In the genomic region with DNA sequence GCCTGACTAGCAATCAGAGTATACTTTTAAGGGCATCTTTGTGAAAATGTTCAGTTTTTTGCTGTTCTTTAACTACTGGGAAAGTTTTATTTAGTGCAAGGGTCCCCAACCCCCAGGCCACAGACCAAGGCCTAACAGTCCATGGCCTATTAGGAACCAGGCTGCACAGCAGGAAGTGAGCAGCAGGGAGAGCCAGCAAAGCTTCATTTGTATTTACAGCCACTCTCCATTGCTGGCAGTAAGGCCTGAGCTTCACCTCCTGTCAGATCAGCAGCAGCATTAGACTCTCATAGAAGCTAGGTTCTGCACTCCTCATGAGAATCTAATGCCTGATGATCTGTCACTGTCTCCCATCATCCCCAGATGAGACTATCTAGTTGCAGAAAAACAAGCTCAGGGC, we compare ENCODE assay signal across 22 cellular contexts. TPM values are rescaled to one million over a fixed set of nuclear protein-coding genes. Genes with fewer than 3 reads are reported as not detected.
DNase-seq lines count a peak whose midpoint lies in the region; ATAC-seq, FAIRE-seq and TF ChIP-seq lines count a peak whose summit lies in the region.
"Had no signal": no experiment of that assay in that cellular context is flagged by ENCODE, and none has a peak within 500 bp of the region (broad histone marks: within the 10 kb centered on the region; RNA-seq: fewer than 3 reads in every experiment).

No MANE protein-coding gene starts in this region.

- H4K20me1 ChIP-seq in DND-41 (ENCODE audit: insufficient read depth, low read length) (no peaks in the 10 kb centered on the region), K562 (replicated peaks; ENCODE audit: control insufficient read depth, insufficient read depth, low read length) (no peaks in the 10 kb centered on the region), PC-9 (ENCODE audit: insufficient read depth) (no peaks in the 10 kb centered on the region)

- H3K9me3 ChIP-seq in DND-41 (ENCODE audit: insufficient read depth, low read length, severe bottlenecking) (no peaks in the 10 kb centered on the region), K562 (replicated peaks; ENCODE audit: control insufficient read depth, insufficient read depth, low read depth, low read length) (no peaks in the 10 kb centered on the region), PC-9 (ENCODE audit: insufficient read depth, low read depth) (no peaks in the 10 kb centered on the region)
- H3K9me3 ChIP-seq: Peyer's patch, SK-N-SH had no signal

- POLR2A ChIA-PET in K562 (lab: Yijun Ruan, JAX) = interaction anchor here (1.0 to 1.4 kb wide), 3 partner anchors 8 to 15 kb away, joined by 3 to 6 read pairs (median 4); no protein-coding TSS in a partner anchor
- POLR2A ChIA-PET in PC-9 (lab: Charles Lee; ENCODE audit: unreplicated experiment) = no interaction called here

- TF ChIP-seq CTCF in DND-41 (IDR thresholded peaks at IDR 0.05; ENCODE audit: borderline replicate concordance, extremely low read depth, low read length, poor library complexity, severe bottlenecking) = peak; percentile 11
- TF ChIP-seq CTCF in K562 (IDR thresholded peaks at IDR 0.05 in 2 of 3, conservative IDR thresholded peaks at IDR 0.05 in 1 of 3; ENCODE audit: insufficient read depth in 2 of 3, low read depth in 1 of 3, low read length in 3 of 3) = no peak
- no peak for TF ChIP-seq CTCF in PC-9 (conservative IDR thresholded peaks at IDR 0.05)

- intact Hi-C loops in K562 (cut with micrococcal nuclease) (no loop called here), PC-9 (cut with micrococcal nuclease; ENCODE audit: unreplicated experiment) (loop anchor here (10.0 kb wide), 1 partner anchor 1105 kb away; no protein-coding TSS in a partner anchor)

- H3K4me1 ChIP-seq in DND-41 (ENCODE audit: insufficient read depth, low read length) (peaks cover 8% of the 10 kb centered on the region), K562 (replicated peaks in 1 of 2; ENCODE audit: control insufficient read depth in 2 of 2, insufficient read depth in 2 of 2, low read length in 2 of 2) (peaks cover 0 to 3% of the 10 kb centered on the region in 2 experiments; a peak in 2 of 5 replicates), PC-9 (replicated peaks; ENCODE audit: insufficient read depth) (no peaks in the 10 kb centered on the region)
- H3K4me1 ChIP-seq: Peyer's patch had no signal

- no peaks in the 10 kb centered on the region for H3K27me3 ChIP-seq in DND-41 (ENCODE audit: insufficient read depth, low read length, poor library complexity)
- H3K27me3 ChIP-seq in K562 (ENCODE audit: control insufficient read depth in 2 of 2, insufficient read depth in 2 of 2, low read length in 2 of 2) = no peaks in the 10 kb centered on the region; a peak in 1 of 5 replicates
- H3K27me3 ChIP-seq in PC-9 (ENCODE audit: insufficient read depth, low read depth) = no peaks in the 10 kb centered on the region
- H3K27me3 ChIP-seq: Peyer's patch had no signal

- BruUV-seq in K562 (replicated peaks; lab: Mats Ljungman, UMichigan) (no TSS peak), PC-9 (replicated peaks; lab: Mats Ljungman, UMichigan) (no TSS peak)

- no peaks in the 10 kb centered on the region for H3K9me2 ChIP-seq in PC-9 (ENCODE audit: insufficient read depth)
- H3K9me2 ChIP-seq: SK-N-SH had no signal

- no peak for FAIRE-seq in K562 (lab: Jason Lieb, UNC)
- FAIRE-seq: H1, HepG2 had no signal

- H3K4me2 ChIP-seq in DND-41 (ENCODE audit: insufficient read depth, low read length) (no peak overlapping the region), K562 (ENCODE audit: insufficient read depth, low read length) (no peak overlapping the region), PC-9 (no peak overlapping the region)
- H3K4me2 ChIP-seq: SK-N-SH had no signal

- no peak for TF ChIP-seq POLR2A in K562 (conservative IDR thresholded peaks at IDR 0.05)

- CTCF ChIA-PET in K562 (lab: Yijun Ruan, JAX; ENCODE audit: low intra/inter-chr PET ratio) (no interaction called here), PC-9 (lab: Charles Lee) (no interaction called here)

- H3K4me3 ChIP-seq in DND-41 (ENCODE audit: low read depth in 1 of 2, low read length in 2 of 2) = no peak overlapping the region
- no peak overlapping the region for H3K4me3 ChIP-seq in K562
- no peak overlapping the region for H3K4me3 ChIP-seq in PC-9
- H3K4me3 ChIP-seq: Peyer's patch had no signal

- H3K79me2 ChIP-seq in DND-41 (ENCODE audit: insufficient read depth, low read length) (no peaks in the 10 kb centered on the region), K562 (ENCODE audit: control insufficient read depth, insufficient read depth, low read length) (no peaks in the 10 kb centered on the region), PC-9 (ENCODE audit: low read depth) (no peaks in the 10 kb centered on the region)

- H3F3A ChIP-seq in PC-9 (ENCODE audit: insufficient read depth, low read depth) = no peaks in the 10 kb centered on the region

- no peaks in the 10 kb centered on the region for H3K36me3 ChIP-seq in DND-41 (ENCODE audit: insufficient read depth, low read length)
- no peaks in the 10 kb centered on the region for H3K36me3 ChIP-seq in K562 (ENCODE audit: control insufficient read depth, insufficient read depth, low read length)
- no peaks in the 10 kb centered on the region for H3K36me3 ChIP-seq in PC-9 (ENCODE audit: low read depth)
- H3K36me3 ChIP-seq: Peyer's patch had no signal

- in situ Hi-C loops in K562 (cut with MboI) = loop anchor here (25.0 kb wide), 1 partner anchor 863 kb away; no protein-coding TSS in a partner anchor

- no peak for DNase-seq in DND-41
- peak; percentile 6 for DNase-seq in NCI-H69 (lab: John Stamatoyannopoulos, UW)
- DNase-seq in K562 (ENCODE audit: extremely low read depth in 1 of 4, low spot score in 3 of 4) = no peak
- no peak for DNase-seq in PC-9
- DNase-seq in NCI-H2227 treated with DMSO at 0.1 percent for 48 hours (lab: John Stamatoyannopoulos, UW) = no peak
- DNase-seq in mesenteric fat pad (ENCODE audit: low spot score) = no peak
- DNase-seq: Calu3, DMS79 treated with DMSO at 0.1 percent for 48 hours, HCEC 1CT, Kasumi-1, NCI-H1105 treated with DMSO at 0.1 percent for 48 hours, NCI-H1694, NCI-H2029 treated with DMSO at 0.1 percent for 48 hours, NCI-H510A, NCI-H748 treated with DMSO at 0.1 percent for 48 hours, Peyer's patch, SIG-M5, SK-N-SH, T-helper 17 cell had no signal

- TF ChIP-seq RAD21 in K562 (CRISPR knock-in tag; conservative IDR thresholded peaks at IDR 0.05 in 1 of 2, IDR thresholded peaks at IDR 0.05 in 1 of 2) = peak in 1 of 2 experiments; percentile 4; a peak in 1 of 4 replicates

- no peak for TF ChIP-seq EP300 in K562 (IDR thresholded peaks at IDR 0.05; ENCODE audit: low read length)

- ATAC-seq in DND-41 (ENCODE audit: insufficient read depth, low read depth) (peak; percentile 33; the same call in 1 of the 3 replicates), GM21786 (IDR thresholded peaks at IDR 0.05; ENCODE audit: unreplicated experiment) (peak; percentile 45), K562 (0 out of 3 replicates have a peak, but pooled peaks have one; percentile 13)
- ATAC-seq: HepG2, T-helper 17 cell had no signal

- no peaks in the 10 kb centered on the region for H3K9me1 ChIP-seq in K562 (ENCODE audit: control insufficient read depth, insufficient read depth, low read length)

- H2AFZ ChIP-seq in DND-41 (ENCODE audit: low read depth, low read length) (peak overlapping the region; percentile 8; the same call in 1 of the 2 replicates), K562 (ENCODE audit: low read depth, low read length) (no peak overlapping the region), PC-9 (no peak overlapping the region)

- H3K9ac ChIP-seq in DND-41 (ENCODE audit: low read depth, low read length) = no peak overlapping the region
- H3K9ac ChIP-seq in K562 (ENCODE audit: insufficient read depth in 1 of 2, low read depth in 2 of 2, low read length in 2 of 2) = no peak overlapping the region
- H3K9ac ChIP-seq: SK-N-SH had no signal

- H3K27ac ChIP-seq in DND-41 (ENCODE audit: low read length) (no peak overlapping the region), K562 (ENCODE audit: extremely low read depth, low read depth, low read length) (no peak overlapping the region), PC-9 (no peak overlapping the region)
- H3K27ac ChIP-seq: Peyer's patch had no signal

TF ChIP-seq in K562, 482 proteins besides CTCF, POLR2A, EP300 and RAD21 (continues in another document):
- TF ChIP-seq ZNF644 (tag; IDR thresholded peaks at IDR 0.05; ENCODE audit: low read depth) (no peak), NR2C2 (CRISPR knock-in tag; IDR thresholded peaks at IDR 0.05) (no peak), NR2C2 (tag; IDR thresholded peaks at IDR 0.05) (no peak), HDAC1 (IDR thresholded peaks at IDR 0.05) (no peak), NFATC3 (IDR thresholded peaks at IDR 0.05) (no peak), KDM1A (IDR thresholded peaks at IDR 0.05) (no peak), TEAD2 (tag; IDR thresholded peaks at IDR 0.05) (no peak), ZNF507 (tag; conservative IDR thresholded peaks at IDR 0.05) (no peak)
- TF ChIP-seq, protein P1, sequence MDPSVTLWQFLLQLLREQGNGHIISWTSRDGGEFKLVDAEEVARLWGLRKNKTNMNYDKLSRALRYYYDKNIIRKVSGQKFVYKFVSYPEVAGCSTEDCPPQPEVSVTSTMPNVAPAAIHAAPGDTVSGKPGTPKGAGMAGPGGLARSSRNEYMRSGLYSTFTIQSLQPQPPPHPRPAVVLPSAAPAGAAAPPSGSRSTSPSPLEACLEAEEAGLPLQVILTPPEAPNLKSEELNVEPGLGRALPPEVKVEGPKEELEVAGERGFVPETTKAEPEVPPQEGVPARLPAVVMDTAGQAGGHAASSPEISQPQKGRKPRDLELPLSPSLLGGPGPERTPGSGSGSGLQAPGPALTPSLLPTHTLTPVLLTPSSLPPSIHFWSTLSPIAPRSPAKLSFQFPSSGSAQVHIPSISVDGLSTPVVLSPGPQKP (CRISPR knock-in tag; IDR thresholded peaks at IDR 0.05) = no peak

RNA-seq across cellular contexts. Expression of a gene that starts 17.1 kb away (rescaled TPM):
- 5.8 and 8.4 TPM in 2 replicates for total RNA-seq in K562 (2011; cell fraction: chromatin; rRNA removed; ENCODE audit: low replicate concordance)
- 4.6 and 5.5 TPM in 2 replicates for total RNA-seq in K562 (2011; cell fraction: nucleolus; rRNA removed)
- 5.2 and 5.6 TPM in 2 replicates for total RNA-seq in K562 (2011; cell fraction: nucleoplasm; rRNA removed)
- 0.95 and 1.3 TPM in 2 replicates for total RNA-seq in K562 (2014; rRNA removed)
- total RNA-seq in K562 (2014; rRNA removed; fragmentation: Illumina TruSeq; extraction: Trizol) = 1.3 and 1.4 TPM in 2 replicates
- total RNA-seq in K562 (2015; rRNA removed; fragmentation: Illumina TruSeq; extraction: Trizol) = 0.94 and 1.1 TPM in 2 replicates
- total RNA-seq in K562 (2021) = 5.1 and 5.6 TPM in 2 replicates
- polyA plus RNA-seq in K562 (2011; rRNA removed) = 1.3 and 2.1 TPM in 2 replicates
- 1.5 and 1.6 TPM in 2 replicates for polyA plus RNA-seq in K562 (2011; cell fraction: cytosol; rRNA removed)
- polyA plus RNA-seq in K562 (2011; cell fraction: nucleus; rRNA removed) = 6.8 and 9.0 TPM in 2 replicates
- 2.3 and 2.9 TPM in 2 replicates for polyA plus RNA-seq in K562 (2012)
- polyA plus RNA-seq in K562 (2014; fragmentation: Illumina TruSeq; extraction: Trizol) = 3.9 and 4.6 TPM in 2 replicates
- polyA plus RNA-seq in K562 (2014; fragmentation: Nextera tagmentation; extraction: Ambion mirVana) = 1 to 10 TPM; 1.3 to 2.1 TPM
- polyA plus RNA-seq in K562 (2014; rRNA removed) = 2.5 and 3.2 TPM in 2 replicates
- polyA minus RNA-seq in K562 (2011; rRNA and poly(A)+ RNA removed) = 0.88 and 1.8 TPM in 2 replicates
- 1.0 and 3.6 TPM in 2 replicates for polyA minus RNA-seq in K562 (2011; cell fraction: cytosol; rRNA and poly(A)+ RNA removed)
- 4.2 and 5.6 TPM in 2 replicates for polyA minus RNA-seq in K562 (2011; cell fraction: nucleus; rRNA and poly(A)+ RNA removed)
- 2.3 and 3.0 TPM in 2 replicates for total RNA-seq in PC-9 (2021)
- total RNA-seq in mesenteric fat pad = 67.7 TPM
- total RNA-seq: HepG2 had no signal
- polyA plus RNA-seq: HepG2 had no signal
